In the genomic region with DNA sequence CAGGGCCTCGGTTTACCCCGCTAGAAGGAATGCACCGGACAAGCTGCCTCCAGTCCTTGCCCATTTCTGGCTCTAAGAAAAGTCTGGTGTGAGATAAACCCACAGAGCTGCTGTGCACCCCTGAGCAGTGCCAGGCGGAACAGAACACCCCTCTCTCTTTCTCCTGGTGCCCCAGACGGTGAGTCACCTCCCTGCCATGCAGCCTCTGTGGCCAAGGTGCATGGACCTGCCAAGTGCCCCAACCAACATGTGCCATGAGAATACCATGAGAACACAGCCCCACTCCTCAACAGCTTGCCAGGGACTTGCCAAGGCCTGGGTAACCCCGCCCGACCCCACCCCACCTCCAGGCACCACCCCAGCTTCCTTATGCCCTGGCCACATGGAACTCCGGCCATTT, we compare ENCODE assay signal across 20 cellular contexts. TPM values are rescaled to one million over a fixed set of nuclear protein-coding genes. Genes with fewer than 3 reads are reported as not detected.
DNase-seq lines count a peak whose midpoint lies in the region.
"Had no signal": no experiment of that assay in that cellular context is flagged by ENCODE, and none has a peak within 500 bp of the region (broad histone marks: within the 10 kb centered on the region; RNA-seq: fewer than 3 reads in every experiment).

No MANE protein-coding gene starts in this region.

- no peaks in the 10 kb centered on the region for H3K79me2 ChIP-seq in mesendoderm (ENCODE audit: control insufficient read depth, insufficient read depth, low read length)

- no peak overlapping the region for H3K4me3 ChIP-seq in mesendoderm (ENCODE audit: low read length)
- H3K4me3 ChIP-seq: BLaER1, GM23248 had no signal

- H3K23ac ChIP-seq in mesendoderm (ENCODE audit: low read length), result no peak overlapping the region

- peaks cover 19% of the 10 kb centered on the region for H3K4me1 ChIP-seq in mesendoderm (ENCODE audit: control insufficient read depth, low read depth, low read length)
- H3K4me1 ChIP-seq: Caco-2 had no signal

- H2BK120ac ChIP-seq in mesendoderm (ENCODE audit: low read depth, low read length), result peak overlapping the region; percentile 88

- no peak overlapping the region for H2BK5ac ChIP-seq in mesendoderm (ENCODE audit: low read length)

- peak overlapping the region; percentile 72 for H3K56ac ChIP-seq in mesendoderm (ENCODE audit: low read length)

- no peaks in the 10 kb centered on the region for H3K27me3 ChIP-seq in mesendoderm (ENCODE audit: insufficient read depth, low read length, poor library complexity)
- H3K27me3 ChIP-seq: BLaER1 had no signal

- no peak overlapping the region for H4K5ac ChIP-seq in mesendoderm (ENCODE audit: low read length)

- H3K4ac ChIP-seq in mesendoderm (ENCODE audit: low read depth, low read length), result peak overlapping the region; percentile 99

- WGBS in mesendoderm (ENCODE audit: extremely low coverage, insufficient coverage, low lambda C conversion rate), result no CpG with 5 or more reads among the region's 8 CpGs

- no peaks in the 10 kb centered on the region for H3K36me3 ChIP-seq in mesendoderm (ENCODE audit: control insufficient read depth, insufficient read depth, low read length)
- H3K36me3 ChIP-seq: BLaER1 had no signal

- H3K27ac ChIP-seq in angular gyrus (ENCODE audit: low read depth, low read length) (peak overlapping the region; percentile 74), mesendoderm (ENCODE audit: low read depth, low read length) (peak overlapping the region; percentile 94)
- H3K27ac ChIP-seq: BLaER1, GM23248, KMS-11 had no signal

- H4K8ac ChIP-seq in mesendoderm (ENCODE audit: low read depth, low read length), result peak overlapping the region; percentile 30

- no peak overlapping the region for H2AK5ac ChIP-seq in mesendoderm (ENCODE audit: low read length)

- no peak overlapping the region for H3K4me2 ChIP-seq in mesendoderm (ENCODE audit: low read length)
- H3K4me2 ChIP-seq: BLaER1, KMS-11 had no signal

- no peak overlapping the region for H2BK15ac ChIP-seq in mesendoderm (replicated peaks; ENCODE audit: low read depth)

- DNase-seq in M059J (ENCODE audit: low read depth) (peak; percentile 46), mesendoderm (no peak), DMS 273 (lab: John Stamatoyannopoulos, UW; ENCODE audit: unreplicated experiment) (no peak), hippocampal formation (lab: John Stamatoyannopoulos, UW) (no peak), NCI-H1930 (lab: John Stamatoyannopoulos, UW) (no peak)
- DNase-seq in activated T-cell treated with anti-CD3 and anti-CD28 coated beads, Interleukin-2, amount 50 U/mL, for 48 hours, result no peak
- DNase-seq: ACHN; Caco-2; CD4-positive, alpha-beta T cell; DMS153; GM23248; HCEC 1CT; IMR-90; NCI-H1694 treated with DMSO at 0.1 percent for 48 hours; NCI-H446 treated with DMSO at 0.1 percent for 48 hours; OCI-M1; SHP77 had no signal

- H3K9ac ChIP-seq in mesendoderm (ENCODE audit: low read length), result peak overlapping the region; percentile 36
- H3K9ac ChIP-seq: BLaER1, GM23248, KMS-11 had no signal

- no peaks in the 10 kb centered on the region for H3K79me1 ChIP-seq in mesendoderm (ENCODE audit: low read length)

- peak overlapping the region; percentile 34 for H3K18ac ChIP-seq in mesendoderm (ENCODE audit: low read length)

RNA-seq across cellular contexts. Expression of gene MAN2B2, which starts 47.7 kb away (rescaled TPM):
- 22.2 and 28.8 TPM in 2 replicates for total RNA-seq in M059J (2014; rRNA removed; shearing (Covaris generic))
- 1.3 TPM for polyA plus RNA-seq in mesendoderm (2013, experiment 1 of 2)
- 1.3 TPM for polyA plus RNA-seq in mesendoderm (2013, experiment 2 of 2)

RNA-seq across cellular contexts. Expression of gene PPP2R2C, which starts 54.8 kb away (rescaled TPM):
- total RNA-seq in M059J (2014; rRNA removed; shearing (Covaris generic)), result 0.17 TPM in 1 of 2 replicates, not detected in the other
- 48.5 TPM for polyA plus RNA-seq in mesendoderm (2013, experiment 1 of 2)
- 52.5 TPM for polyA plus RNA-seq in mesendoderm (2013, experiment 2 of 2)
- total RNA-seq: Caco-2; CD4-positive, alpha-beta T cell; GM23248; IMR-90 had no signal
- polyA plus RNA-seq: GM23248 had no signal
